ENCODE assay signal across 8 cellular contexts in genomic region chr2:45651415-45652089, GRCh38. TPM values are rescaled to one million over a fixed set of nuclear protein-coding genes. Genes with fewer than 3 reads are reported as not detected.
DNase-seq lines count a peak whose midpoint lies in the region; ATAC-seq and TF ChIP-seq lines count a peak whose summit lies in the region.

PRKCE (plus strand) TSS chr2:45651675.

- H3K36me3 Mint-ChIP-seq in activated naive CD8-positive, alpha-beta T cell treated with anti-CD3 and anti-CD28 coated beads for 36 hours = peaks cover 2% of the 10 kb centered on the region
- H3K36me3 Mint-ChIP-seq in osteocyte (ENCODE audit: unreplicated experiment) = no peaks in the 10 kb centered on the region

- peak within 1 kb of the TSS; percentile 93 for H3K27ac Mint-ChIP-seq in activated naive CD8-positive, alpha-beta T cell treated with anti-CD3 and anti-CD28 coated beads for 36 hours
- peak within 1 kb of the TSS; percentile 87 for H3K27ac Mint-ChIP-seq in osteocyte (ENCODE audit: unreplicated experiment)

- peaks cover 3% of the 10 kb centered on the region for H3K27me3 Mint-ChIP-seq in activated naive CD8-positive, alpha-beta T cell treated with anti-CD3 and anti-CD28 coated beads for 36 hours
- no peaks in the 10 kb centered on the region for H3K27me3 Mint-ChIP-seq in osteocyte (ENCODE audit: unreplicated experiment)

- DNase-seq in NCI-H82 (lab: John Stamatoyannopoulos, UW) (peak; percentile 39), NCI-H82 treated with DMSO at 0.1 percent for 48 hours (lab: John Stamatoyannopoulos, UW; ENCODE audit: unreplicated experiment) (no peak), RWPE2 (ENCODE audit: low spot score) (no peak), cardiac muscle cell (ENCODE audit: low read depth in 1 of 2, low spot score in 1 of 2) (peak in 1 of 2 donors; percentile 58), osteocyte (ENCODE audit: extremely low spot score, unreplicated experiment) (no peak)
- peak; percentile 30 for DNase-seq in activated naive CD8-positive, alpha-beta T cell treated with anti-CD3 and anti-CD28 coated beads for 36 hours

- H3K9me3 Mint-ChIP-seq in activated naive CD8-positive, alpha-beta T cell treated with anti-CD3 and anti-CD28 coated beads for 36 hours = no peaks in the 10 kb centered on the region
- no peaks in the 10 kb centered on the region for H3K9me3 Mint-ChIP-seq in osteocyte (ENCODE audit: unreplicated experiment)

- peak; percentile 5 for ATAC-seq in HG02973 (IDR thresholded peaks at IDR 0.05; ENCODE audit: unreplicated experiment)
- peak; percentile 9; the same call in 2 of the 3 replicates for ATAC-seq in RWPE2 (ENCODE audit: low read depth)

- under 1% methylated on average over 66 of the region's 66 CpGs for WGBS in urinary bladder

- H3K4me1 Mint-ChIP-seq in activated naive CD8-positive, alpha-beta T cell treated with anti-CD3 and anti-CD28 coated beads for 36 hours = peaks cover 27% of the 10 kb centered on the region
- peaks cover 31% of the 10 kb centered on the region for H3K4me1 Mint-ChIP-seq in osteocyte (ENCODE audit: unreplicated experiment)

- peak within 1 kb of the TSS; percentile 95 for H3K4me3 Mint-ChIP-seq in activated naive CD8-positive, alpha-beta T cell treated with anti-CD3 and anti-CD28 coated beads for 36 hours
- H3K4me3 Mint-ChIP-seq in osteocyte (ENCODE audit: unreplicated experiment) = peak within 1 kb of the TSS; percentile 87

- H3K36me3 ChIP-seq in RWPE2 (ENCODE audit: low read depth) (no peaks in the 10 kb centered on the region), cardiac muscle cell (no peaks in the 10 kb centered on the region), urinary bladder (ENCODE audit: insufficient read depth) (no peaks in the 10 kb centered on the region)

- H3K9me3 ChIP-seq in RWPE2 (ENCODE audit: severe bottlenecking) (no peaks in the 10 kb centered on the region), cardiac muscle cell (ENCODE audit: low read depth) (no peaks in the 10 kb centered on the region)

- H3K27me3 ChIP-seq in RWPE2 (ENCODE audit: insufficient read depth, poor library complexity, severe bottlenecking) = no peaks in the 10 kb centered on the region
- H3K27me3 ChIP-seq in cardiac muscle cell = peaks cover 13% of the 10 kb centered on the region

- H3K4me1 ChIP-seq in RWPE2 (ENCODE audit: insufficient read depth, poor library complexity, severe bottlenecking) (peaks cover 3% of the 10 kb centered on the region), cardiac muscle cell (ENCODE audit: low read depth) (peaks cover 4% of the 10 kb centered on the region), urinary bladder (ENCODE audit: insufficient read depth) (no peaks in the 10 kb centered on the region)

- H3K27ac ChIP-seq in RWPE2 (ENCODE audit: poor library complexity, severe bottlenecking) (peak within 1 kb of the TSS; percentile 63), cardiac muscle cell (peak within 1 kb of the TSS; percentile 78), urinary bladder (ENCODE audit: low read depth) (peak within 1 kb of the TSS; percentile 97)

- peak within 1 kb of the TSS; percentile 87 for H3K4me3 ChIP-seq in RWPE2 (ENCODE audit: severe bottlenecking)
- peak within 1 kb of the TSS; percentile 84 for H3K4me3 ChIP-seq in cardiac muscle cell
- peak within 1 kb of the TSS; percentile 86 for H3K4me3 ChIP-seq in urinary bladder (ENCODE audit: low read depth, low read length)

- no peak for TF ChIP-seq CTCF in RWPE2 (IDR thresholded peaks at IDR 0.05; ENCODE audit: poor library complexity, severe bottlenecking)
- TF ChIP-seq CTCF in cardiac muscle cell (IDR thresholded peaks at IDR 0.05; ENCODE audit: low read depth, low read length) = no peak
- no peak for TF ChIP-seq CTCF in osteocyte (IDR thresholded peaks at IDR 0.05)

RNA-seq across cellular contexts. Expression of gene PRKCE, which starts in this region (rescaled TPM):
- total RNA-seq in activated naive CD8-positive, alpha-beta T cell treated with anti-CD3 and anti-CD28 coated beads for 36 hours = 1 to 10 TPM; 6.1 to 8.0 TPM
- total RNA-seq in cardiac muscle cell (11.3 and 13.2 TPM in 2 replicates), osteocyte (10.4 and 13.8 TPM in 2 replicates), urinary bladder (29.7 TPM)
- polyA plus RNA-seq in cardiac muscle cell (19.2 and 26.0 TPM in 2 replicates), urinary bladder (9.9 TPM)

Comparison
In these comparisons a context has a peak if more than half of its experiments do, and no peak if none do; other contexts are left out.
1. DNase-seq: peak in NCI-H82 (single experiment) and activated naive CD8-positive, alpha-beta T cell treated with anti-CD3 and anti-CD28 coated beads for 36 hours (single experiment); none in NCI-H82 treated with DMSO at 0.1 percent for 48 hours (single experiment), RWPE2 (single experiment) and osteocyte (single experiment).
2. Peak in every context shown above with its lines, with median percentiles within 50 percentile points of each other: H3K27ac ChIP-seq and H3K4me3 ChIP-seq.